ENCODE assay signal across 21 cellular contexts in genomic region chr20:37108676-37109075, GRCh38.
"Had no signal": no experiment of that assay in that cellular context is flagged by ENCODE, and none has a peak within 500 bp of the region (broad histone marks: within the 10 kb centered on the region; RNA-seq: fewer than 3 reads in every experiment).

No MANE protein-coding gene starts in this region.

- H3K4me3 ChIP-seq: left ventricle myocardium inferior, lower lobe of right lung, pancreas, smooth muscle cell, tibial artery, upper lobe of left lung, uterus had no signal

- H3K27ac ChIP-seq: foreskin keratinocyte, left ventricle myocardium inferior, lower lobe of right lung, pancreas, tibial artery, upper lobe of left lung, uterus had no signal

- H3K4me1 ChIP-seq: foreskin keratinocyte, left ventricle myocardium inferior, lower lobe of right lung, pancreas, tibial artery, upper lobe of left lung, uterus had no signal

- ATAC-seq: foreskin keratinocyte; left cardiac atrium; lower lobe of right lung; pancreas; right cardiac atrium; stimulated activated effector memory CD8-positive, alpha-beta T cell treated with anti-CD3 and anti-CD28 coated beads, Interleukin-12 subunit alpha, Interleukin-12 subunit beta, amount 100 ng/mL, for 72 hours; stimulated activated naive CD8-positive, alpha-beta T cell treated with anti-CD3 and anti-CD28 coated beads, Interleukin-15, Interleukin-2, amounts not matched to agents 100 U/mL and 50 U/mL, for 24 hours had no signal

- H3K9me3 ChIP-seq: left ventricle myocardium inferior, lower lobe of right lung, pancreas, tibial artery, upper lobe of left lung, uterus had no signal

- H3K36me3 ChIP-seq: left ventricle myocardium inferior, lower lobe of right lung, pancreas, tibial artery, upper lobe of left lung, uterus had no signal

- FAIRE-seq: kidney, pancreas had no signal

- DNase-seq: dermis blood vessel endothelial cell; erythroblast; foreskin keratinocyte; immature natural killer cell; kidney; left cardiac atrium; left ventricle myocardium inferior; lower lobe of right lung; mesenchymal stem cell; naive B cell; occipital lobe; pancreas; right cardiac atrium; stimulated activated CD4-positive, alpha-beta T cell treated with anti-CD3 and anti-CD28 coated beads, Interleukin-4, amount 100 ng/mL, for 1 hour; stimulated activated CD8-positive, alpha-beta memory T cell treated with anti-CD3 and anti-CD28 coated beads, Interleukin-4, amount 100 ng/mL, for 48 hours; stimulated activated naive CD8-positive, alpha-beta T cell treated with anti-CD3 and anti-CD28 coated beads, Interleukin-15, Interleukin-2, amounts not matched to agents 100 U/mL and 50 U/mL, for 24 hours; tibial artery; upper lobe of left lung; uterus had no signal

- H3K4me2 ChIP-seq: smooth muscle cell had no signal

- H3K27me3 ChIP-seq: pancreas, tibial artery, upper lobe of left lung, uterus had no signal
